ENCODE assay signal across 19 cellular contexts in genomic region chr3:168616901-168617300, GRCh38.
"Had no signal": no experiment of that assay in that cellular context is flagged by ENCODE, and none has a peak within 500 bp of the region (broad histone marks: within the 10 kb centered on the region; RNA-seq: fewer than 3 reads in every experiment).

No MANE protein-coding gene starts in this region.

- DNase-seq: activated B cell treated with CpG ODN at 0.5 μM for 24 hours; activated CD4-positive, alpha-beta T cell treated with anti-CD3 and anti-CD28 coated beads, Interleukin-2, amount 10 ng/mL, durations not matched to agents 24 days and 14 days; activated CD8-positive, alpha-beta memory T cell treated with anti-CD3 and anti-CD28 coated beads for 24 hours; activated naive CD8-positive, alpha-beta T cell treated with anti-CD3 and anti-CD28 coated beads for 36 hours; effector memory CD8-positive, alpha-beta T cell; foreskin melanocyte; head of caudate nucleus; islet precursor cell; mucosa of descending colon; naive thymus-derived CD4-positive, alpha-beta T cell; nucleus accumbens; stimulated activated CD4-positive, alpha-beta T cell treated with anti-CD3 and anti-CD28 coated beads, Interleukin-2, amount 100 ng/mL, for 48 hours; T-helper 17 cell; thyroid gland had no signal

- H3K27me3 Mint-ChIP-seq: activated CD4-positive, alpha-beta T cell treated with anti-CD3 and anti-CD28 coated beads, Interleukin-2, amount 10 ng/mL, durations not matched to agents 24 days and 14 days; effector memory CD8-positive, alpha-beta T cell; naive thymus-derived CD4-positive, alpha-beta T cell; progenitor cell of endocrine pancreas; T-helper 17 cell had no signal

- H3K36me3 ChIP-seq: right atrium auricular region, thyroid gland had no signal

- H3K9me3 ChIP-seq: mucosa of descending colon, right atrium auricular region, thyroid gland had no signal

- H3K4me3 Mint-ChIP-seq: activated B cell treated with CpG ODN at 0.5 μM for 24 hours; activated CD4-positive, alpha-beta T cell treated with anti-CD3 and anti-CD28 coated beads, Interleukin-2, amount 10 ng/mL, durations not matched to agents 24 days and 14 days; activated naive CD8-positive, alpha-beta T cell treated with anti-CD3 and anti-CD28 coated beads for 36 hours; activated T-helper 1 cell treated with anti-CD3 and anti-CD28 coated beads, Interleukin-12 subunit alpha, Interleukin-12 subunit beta, Interleukin-2, Interleukin-4 antibody, amounts not matched to agents 30 ng/mL and 10 ng/mL and 1 ng/mL, durations not matched to agents 14 hours and 24 hours and 36 hours; effector memory CD8-positive, alpha-beta T cell; naive thymus-derived CD4-positive, alpha-beta T cell; stimulated activated memory B cell treated with anti-CD40 and anti-IgM and Interleukin-4, amounts not matched to agents 10 μg/mL and 1 μg/mL and 100 μg/mL, for 72 hours; T-helper 17 cell had no signal

- H3K27me3 ChIP-seq: right atrium auricular region, thyroid gland had no signal

- H3K36me3 Mint-ChIP-seq: activated naive CD8-positive, alpha-beta T cell treated with anti-CD3 and anti-CD28 coated beads for 36 hours; naive thymus-derived CD4-positive, alpha-beta T cell; stimulated activated memory B cell treated with anti-CD40 and anti-IgM and Interleukin-4, amounts not matched to agents 10 μg/mL and 1 μg/mL and 100 μg/mL, for 72 hours had no signal

- H3K27ac Mint-ChIP-seq: activated B cell treated with CpG ODN at 0.5 μM for 24 hours; activated CD4-positive, alpha-beta T cell treated with anti-CD3 and anti-CD28 coated beads, Interleukin-2, amount 10 ng/mL, durations not matched to agents 24 days and 14 days; activated naive CD8-positive, alpha-beta T cell treated with anti-CD3 and anti-CD28 coated beads for 36 hours; activated T-helper 1 cell treated with anti-CD3 and anti-CD28 coated beads, Interleukin-12 subunit alpha, Interleukin-12 subunit beta, Interleukin-2, Interleukin-4 antibody, amounts not matched to agents 30 ng/mL and 10 ng/mL and 1 ng/mL, durations not matched to agents 14 hours and 24 hours and 36 hours; effector memory CD8-positive, alpha-beta T cell; naive thymus-derived CD4-positive, alpha-beta T cell; progenitor cell of endocrine pancreas; stimulated activated memory B cell treated with anti-CD40 and anti-IgM and Interleukin-4, amounts not matched to agents 10 μg/mL and 1 μg/mL and 100 μg/mL, for 72 hours; T-helper 17 cell had no signal

- H3K4me1 ChIP-seq: right atrium auricular region, thyroid gland had no signal

- H3K9me3 Mint-ChIP-seq: activated B cell treated with CpG ODN at 0.5 μM for 24 hours; activated CD4-positive, alpha-beta T cell treated with anti-CD3 and anti-CD28 coated beads, Interleukin-2, amount 10 ng/mL, durations not matched to agents 24 days and 14 days; activated naive CD8-positive, alpha-beta T cell treated with anti-CD3 and anti-CD28 coated beads for 36 hours; activated T-helper 1 cell treated with anti-CD3 and anti-CD28 coated beads, Interleukin-12 subunit alpha, Interleukin-12 subunit beta, Interleukin-2, Interleukin-4 antibody, amounts not matched to agents 30 ng/mL and 10 ng/mL and 1 ng/mL, durations not matched to agents 14 hours and 24 hours and 36 hours; effector memory CD8-positive, alpha-beta T cell; stimulated activated memory B cell treated with anti-CD40 and anti-IgM and Interleukin-4, amounts not matched to agents 10 μg/mL and 1 μg/mL and 100 μg/mL, for 72 hours had no signal

- H3K27ac ChIP-seq: epithelial cell of prostate, right atrium auricular region, thyroid gland had no signal

- H3K4me3 ChIP-seq: mucosa of descending colon, right atrium auricular region, thyroid gland had no signal

- H3K4me1 Mint-ChIP-seq: activated B cell treated with CpG ODN at 0.5 μM for 24 hours; activated CD4-positive, alpha-beta T cell treated with anti-CD3 and anti-CD28 coated beads, Interleukin-2, amount 10 ng/mL, durations not matched to agents 24 days and 14 days; activated naive CD8-positive, alpha-beta T cell treated with anti-CD3 and anti-CD28 coated beads for 36 hours; naive thymus-derived CD4-positive, alpha-beta T cell; stimulated activated memory B cell treated with anti-CD40 and anti-IgM and Interleukin-4, amounts not matched to agents 10 μg/mL and 1 μg/mL and 100 μg/mL, for 72 hours; T-helper 17 cell had no signal
